In the genomic region with DNA sequence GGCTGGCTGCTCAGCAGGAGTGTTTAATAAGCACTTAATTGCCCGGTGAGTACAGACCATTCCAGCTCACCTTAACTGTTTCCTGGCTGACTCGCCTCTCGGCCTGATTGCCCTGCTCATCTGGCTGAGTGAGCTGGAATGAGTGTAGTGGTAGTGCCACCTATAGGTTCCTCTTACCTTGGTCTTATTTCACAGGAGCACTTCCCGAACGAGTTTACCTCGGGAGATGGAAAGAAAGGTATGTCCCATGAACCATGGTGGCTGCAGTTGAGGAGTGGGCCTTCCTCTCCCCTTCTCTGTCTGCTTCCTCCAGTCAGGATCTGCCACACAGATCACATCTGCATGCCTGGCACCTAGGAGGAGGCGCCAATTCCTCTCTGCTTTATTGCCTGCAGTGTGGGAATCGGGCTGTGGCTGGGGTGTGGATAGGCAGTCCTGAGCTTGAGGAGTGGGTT, we compare ENCODE assay signal across 2 cellular contexts.
TF ChIP-seq lines count a peak whose summit lies in the region.

No MANE protein-coding gene starts in this region.

TF ChIP-seq in SK-N-SH, 30 proteins besides CTCF, POLR2A, EP300 and RAD21:
- TF ChIP-seq NFIC (IDR thresholded peaks at IDR 0.05; ENCODE audit: borderline replicate concordance): no peak
- TF ChIP-seq SMC3 (IDR thresholded peaks at IDR 0.05; ENCODE audit: low read depth, low read length): peak; percentile 63
- TF ChIP-seq FOXM1 (IDR thresholded peaks at IDR 0.05; ENCODE audit: low read depth): no peak
- TF ChIP-seq TCF12 (IDR thresholded peaks at IDR 0.05): peak; percentile 9; the same call in 1 of the 2 replicates
- TF ChIP-seq, protein P1, sequence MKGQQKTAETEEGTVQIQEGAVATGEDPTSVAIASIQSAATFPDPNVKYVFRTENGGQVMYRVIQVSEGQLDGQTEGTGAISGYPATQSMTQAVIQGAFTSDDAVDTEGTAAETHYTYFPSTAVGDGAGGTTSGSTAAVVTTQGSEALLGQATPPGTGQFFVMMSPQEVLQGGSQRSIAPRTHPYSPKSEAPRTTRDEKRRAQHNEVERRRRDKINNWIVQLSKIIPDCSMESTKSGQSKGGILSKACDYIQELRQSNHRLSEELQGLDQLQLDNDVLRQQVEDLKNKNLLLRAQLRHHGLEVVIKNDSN (IDR thresholded peaks at IDR 0.05; ENCODE audit: borderline replicate concordance, low read depth): no peak
- TF ChIP-seq GATA2 (CRISPR knock-in tag; IDR thresholded peaks at IDR 0.05): peak; percentile 25; the same call in 1 of the 2 replicates
- 0 out of 2 replicates have a peak, but pooled peaks have one; percentile 6 for TF ChIP-seq FOSL2 (IDR thresholded peaks at IDR 0.05; ENCODE audit: borderline replicate concordance, low read depth)
- TF ChIP-seq RCOR1 (IDR thresholded peaks at IDR 0.05; ENCODE audit: low read length): peak; percentile 54
- TF ChIP-seq, protein P2, sequence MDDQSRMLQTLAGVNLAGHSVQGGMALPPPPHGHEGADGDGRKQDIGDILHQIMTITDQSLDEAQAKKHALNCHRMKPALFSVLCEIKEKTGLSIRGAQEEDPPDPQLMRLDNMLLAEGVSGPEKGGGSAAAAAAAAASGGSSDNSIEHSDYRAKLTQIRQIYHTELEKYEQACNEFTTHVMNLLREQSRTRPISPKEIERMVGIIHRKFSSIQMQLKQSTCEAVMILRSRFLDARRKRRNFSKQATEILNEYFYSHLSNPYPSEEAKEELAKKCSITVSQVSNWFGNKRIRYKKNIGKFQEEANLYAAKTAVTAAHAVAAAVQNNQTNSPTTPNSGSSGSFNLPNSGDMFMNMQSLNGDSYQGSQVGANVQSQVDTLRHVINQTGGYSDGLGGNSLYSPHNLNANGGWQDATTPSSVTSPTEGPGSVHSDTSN (IDR thresholded peaks at IDR 0.05): no peak
- peak; percentile 46 for TF ChIP-seq CHD2 (IDR thresholded peaks at IDR 0.05; ENCODE audit: low read length, partially characterized antibody)
- TF ChIP-seq FOXJ3 (CRISPR knock-in tag; IDR thresholded peaks at IDR 0.05): no peak

TF ChIP-seq in HepG2, 621 proteins besides CTCF, POLR2A, EP300 and RAD21 (continues in another document):
- TF ChIP-seq SRSF9 (IDR thresholded peaks at IDR 0.05; ENCODE audit: borderline replicate concordance, insufficient read depth, low read depth, low read length, poor library complexity, severe bottlenecking): no peak
- TF ChIP-seq STAT5B (CRISPR knock-in tag; IDR thresholded peaks at IDR 0.05): no peak
- TF ChIP-seq, protein P3, sequence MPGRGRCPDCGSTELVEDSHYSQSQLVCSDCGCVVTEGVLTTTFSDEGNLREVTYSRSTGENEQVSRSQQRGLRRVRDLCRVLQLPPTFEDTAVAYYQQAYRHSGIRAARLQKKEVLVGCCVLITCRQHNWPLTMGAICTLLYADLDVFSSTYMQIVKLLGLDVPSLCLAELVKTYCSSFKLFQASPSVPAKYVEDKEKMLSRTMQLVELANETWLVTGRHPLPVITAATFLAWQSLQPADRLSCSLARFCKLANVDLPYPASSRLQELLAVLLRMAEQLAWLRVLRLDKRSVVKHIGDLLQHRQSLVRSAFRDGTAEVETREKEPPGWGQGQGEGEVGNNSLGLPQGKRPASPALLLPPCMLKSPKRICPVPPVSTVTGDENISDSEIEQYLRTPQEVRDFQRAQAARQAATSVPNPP (CRISPR knock-in tag; IDR thresholded peaks at IDR 0.05): no peak
- TF ChIP-seq, protein P4, sequence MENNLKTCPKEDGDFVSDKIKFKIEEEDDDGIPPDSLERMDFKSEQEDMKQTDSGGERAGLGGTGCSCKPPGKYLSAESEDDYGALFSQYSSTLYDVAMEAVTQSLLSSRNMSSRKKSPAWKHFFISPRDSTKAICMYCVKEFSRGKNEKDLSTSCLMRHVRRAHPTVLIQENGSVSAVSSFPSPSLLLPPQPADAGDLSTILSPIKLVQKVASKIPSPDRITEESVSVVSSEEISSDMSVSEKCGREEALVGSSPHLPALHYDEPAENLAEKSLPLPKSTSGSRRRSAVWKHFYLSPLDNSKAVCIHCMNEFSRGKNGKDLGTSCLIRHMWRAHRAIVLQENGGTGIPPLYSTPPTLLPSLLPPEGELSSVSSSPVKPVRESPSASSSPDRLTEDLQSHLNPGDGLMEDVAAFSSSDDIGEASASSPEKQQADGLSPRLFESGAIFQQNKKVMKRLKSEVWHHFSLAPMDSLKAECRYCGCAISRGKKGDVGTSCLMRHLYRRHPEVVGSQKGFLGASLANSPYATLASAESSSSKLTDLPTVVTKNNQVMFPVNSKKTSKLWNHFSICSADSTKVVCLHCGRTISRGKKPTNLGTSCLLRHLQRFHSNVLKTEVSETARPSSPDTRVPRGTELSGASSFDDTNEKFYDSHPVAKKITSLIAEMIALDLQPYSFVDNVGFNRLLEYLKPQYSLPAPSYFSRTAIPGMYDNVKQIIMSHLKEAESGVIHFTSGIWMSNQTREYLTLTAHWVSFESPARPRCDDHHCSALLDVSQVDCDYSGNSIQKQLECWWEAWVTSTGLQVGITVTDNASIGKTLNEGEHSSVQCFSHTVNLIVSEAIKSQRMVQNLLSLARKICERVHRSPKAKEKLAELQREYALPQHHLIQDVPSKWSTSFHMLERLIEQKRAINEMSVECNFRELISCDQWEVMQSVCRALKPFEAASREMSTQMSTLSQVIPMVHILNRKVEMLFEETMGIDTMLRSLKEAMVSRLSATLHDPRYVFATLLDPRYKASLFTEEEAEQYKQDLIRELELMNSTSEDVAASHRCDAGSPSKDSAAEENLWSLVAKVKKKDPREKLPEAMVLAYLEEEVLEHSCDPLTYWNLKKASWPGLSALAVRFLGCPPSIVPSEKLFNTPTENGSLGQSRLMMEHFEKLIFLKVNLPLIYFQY (CRISPR knock-in tag; IDR thresholded peaks at IDR 0.05; ENCODE audit: borderline replicate concordance): 0 out of 2 replicates have a peak, but pooled peaks have one; percentile 53
- TF ChIP-seq NCOA1 (CRISPR knock-in tag; IDR thresholded peaks at IDR 0.05): peak; percentile 79; the same call in 1 of the 2 replicates
- TF ChIP-seq ZNF674 (CRISPR knock-in tag; IDR thresholded peaks at IDR 0.05; ENCODE audit: low read depth): no peak
- TF ChIP-seq SRSF1 (optimal IDR thresholded peaks at IDR 0.05; ENCODE audit: low read depth, low read length): no peak
- TF ChIP-seq NFIC (IDR thresholded peaks at IDR 0.05; ENCODE audit: low read length): no peak
- TF ChIP-seq THAP11 (CRISPR knock-in tag; IDR thresholded peaks at IDR 0.05): peak; percentile 23; the same call in 1 of the 2 replicates
- TF ChIP-seq BORCS8-MEF2B (CRISPR knock-in tag; IDR thresholded peaks at IDR 0.05): no peak
- peak; percentile 4; the same call in 1 of the 2 replicates for TF ChIP-seq POGZ (CRISPR knock-in tag; IDR thresholded peaks at IDR 0.05)
- no peak; the same call in 1 of the 2 replicates for TF ChIP-seq BCL6 (CRISPR knock-in tag; IDR thresholded peaks at IDR 0.05)
- TF ChIP-seq FOXA1 (IDR thresholded peaks at IDR 0.05): no peak
- TF ChIP-seq FOXA1 (CRISPR knock-in tag; IDR thresholded peaks at IDR 0.05): no peak
- no peak for TF ChIP-seq MAF1 (CRISPR knock-in tag; IDR thresholded peaks at IDR 0.05; ENCODE audit: borderline replicate concordance)
- no peak for TF ChIP-seq ZKSCAN1 (IDR thresholded peaks at IDR 0.05; ENCODE audit: low read length)
- no peak for TF ChIP-seq CCAR2 (optimal IDR thresholded peaks at IDR 0.05; ENCODE audit: low read depth, low read length)
- TF ChIP-seq MAFK (conservative IDR thresholded peaks at IDR 0.05 in 1 of 2, IDR thresholded peaks at IDR 0.05 in 1 of 2; ENCODE audit: low read length in 2 of 2): peak; percentile 3 to 6; a peak in 1 of 4 replicates
- TF ChIP-seq, protein P5, sequence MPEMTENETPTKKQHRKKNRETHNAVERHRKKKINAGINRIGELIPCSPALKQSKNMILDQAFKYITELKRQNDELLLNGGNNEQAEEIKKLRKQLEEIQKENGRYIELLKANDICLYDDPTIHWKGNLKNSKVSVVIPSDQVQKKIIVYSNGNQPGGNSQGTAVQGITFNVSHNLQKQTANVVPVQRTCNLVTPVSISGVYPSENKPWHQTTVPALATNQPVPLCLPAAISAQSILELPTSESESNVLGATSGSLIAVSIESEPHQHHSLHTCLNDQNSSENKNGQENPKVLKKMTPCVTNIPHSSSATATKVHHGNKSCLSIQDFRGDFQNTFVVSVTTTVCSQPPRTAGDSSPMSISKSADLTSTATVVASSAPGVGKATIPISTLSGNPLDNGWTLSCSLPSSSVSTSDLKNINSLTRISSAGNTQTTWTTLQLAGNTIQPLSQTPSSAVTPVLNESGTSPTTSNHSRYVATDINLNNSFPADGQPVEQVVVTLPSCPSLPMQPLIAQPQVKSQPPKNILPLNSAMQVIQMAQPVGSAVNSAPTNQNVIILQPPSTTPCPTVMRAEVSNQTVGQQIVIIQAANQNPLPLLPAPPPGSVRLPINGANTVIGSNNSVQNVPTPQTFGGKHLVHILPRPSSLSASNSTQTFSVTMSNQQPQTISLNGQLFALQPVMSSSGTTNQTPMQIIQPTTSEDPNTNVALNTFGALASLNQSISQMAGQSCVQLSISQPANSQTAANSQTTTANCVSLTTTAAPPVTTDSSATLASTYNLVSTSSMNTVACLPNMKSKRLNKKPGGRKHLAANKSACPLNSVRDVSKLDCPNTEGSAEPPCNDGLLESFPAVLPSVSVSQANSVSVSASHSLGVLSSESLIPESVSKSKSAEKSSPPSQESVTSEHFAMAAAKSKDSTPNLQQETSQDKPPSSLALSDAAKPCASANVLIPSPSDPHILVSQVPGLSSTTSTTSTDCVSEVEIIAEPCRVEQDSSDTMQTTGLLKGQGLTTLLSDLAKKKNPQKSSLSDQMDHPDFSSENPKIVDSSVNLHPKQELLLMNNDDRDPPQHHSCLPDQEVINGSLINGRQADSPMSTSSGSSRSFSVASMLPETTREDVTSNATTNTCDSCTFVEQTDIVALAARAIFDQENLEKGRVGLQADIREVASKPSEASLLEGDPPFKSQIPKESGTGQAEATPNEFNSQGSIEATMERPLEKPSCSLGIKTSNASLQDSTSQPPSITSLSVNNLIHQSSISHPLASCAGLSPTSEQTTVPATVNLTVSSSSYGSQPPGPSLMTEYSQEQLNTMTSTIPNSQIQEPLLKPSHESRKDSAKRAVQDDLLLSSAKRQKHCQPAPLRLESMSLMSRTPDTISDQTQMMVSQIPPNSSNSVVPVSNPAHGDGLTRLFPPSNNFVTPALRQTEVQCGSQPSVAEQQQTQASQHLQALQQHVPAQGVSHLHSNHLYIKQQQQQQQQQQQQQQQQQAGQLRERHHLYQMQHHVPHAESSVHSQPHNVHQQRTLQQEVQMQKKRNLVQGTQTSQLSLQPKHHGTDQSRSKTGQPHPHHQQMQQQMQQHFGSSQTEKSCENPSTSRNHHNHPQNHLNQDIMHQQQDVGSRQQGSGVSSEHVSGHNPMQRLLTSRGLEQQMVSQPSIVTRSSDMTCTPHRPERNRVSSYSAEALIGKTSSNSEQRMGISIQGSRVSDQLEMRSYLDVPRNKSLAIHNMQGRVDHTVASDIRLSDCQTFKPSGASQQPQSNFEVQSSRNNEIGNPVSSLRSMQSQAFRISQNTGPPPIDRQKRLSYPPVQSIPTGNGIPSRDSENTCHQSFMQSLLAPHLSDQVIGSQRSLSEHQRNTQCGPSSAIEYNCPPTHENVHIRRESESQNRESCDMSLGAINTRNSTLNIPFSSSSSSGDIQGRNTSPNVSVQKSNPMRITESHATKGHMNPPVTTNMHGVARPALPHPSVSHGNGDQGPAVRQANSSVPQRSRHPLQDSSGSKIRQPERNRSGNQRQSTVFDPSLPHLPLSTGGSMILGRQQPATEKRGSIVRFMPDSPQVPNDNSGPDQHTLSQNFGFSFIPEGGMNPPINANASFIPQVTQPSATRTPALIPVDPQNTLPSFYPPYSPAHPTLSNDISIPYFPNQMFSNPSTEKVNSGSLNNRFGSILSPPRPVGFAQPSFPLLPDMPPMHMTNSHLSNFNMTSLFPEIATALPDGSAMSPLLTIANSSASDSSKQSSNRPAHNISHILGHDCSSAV (CRISPR knock-in tag; IDR thresholded peaks at IDR 0.05; ENCODE audit: borderline replicate concordance): no peak
- no peak for TF ChIP-seq ATF1 (CRISPR knock-in tag; IDR thresholded peaks at IDR 0.05)
- TF ChIP-seq, protein P6, sequence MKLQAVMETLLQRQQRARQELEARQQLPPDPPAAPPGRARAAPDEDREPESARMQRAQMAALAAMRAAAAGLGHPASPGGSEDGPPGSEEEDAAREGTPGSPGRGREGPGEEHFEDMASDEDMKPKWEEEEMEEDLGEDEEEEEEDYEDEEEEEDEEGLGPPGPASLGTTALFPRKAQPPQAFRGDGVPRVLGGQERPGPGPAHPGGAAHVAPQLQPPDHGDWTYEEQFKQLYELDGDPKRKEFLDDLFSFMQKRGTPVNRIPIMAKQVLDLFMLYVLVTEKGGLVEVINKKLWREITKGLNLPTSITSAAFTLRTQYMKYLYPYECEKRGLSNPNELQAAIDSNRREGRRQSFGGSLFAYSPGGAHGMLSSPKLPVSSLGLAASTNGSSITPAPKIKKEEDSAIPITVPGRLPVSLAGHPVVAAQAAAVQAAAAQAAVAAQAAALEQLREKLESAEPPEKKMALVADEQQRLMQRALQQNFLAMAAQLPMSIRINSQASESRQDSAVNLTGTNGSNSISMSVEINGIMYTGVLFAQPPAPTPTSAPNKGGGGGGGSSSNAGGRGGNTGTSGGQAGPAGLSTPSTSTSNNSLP (IDR thresholded peaks at IDR 0.05; ENCODE audit: low read depth, low read length): no peak
- no peak for TF ChIP-seq ZNF557 (CRISPR knock-in tag; IDR thresholded peaks at IDR 0.05)
- TF ChIP-seq, protein P7, sequence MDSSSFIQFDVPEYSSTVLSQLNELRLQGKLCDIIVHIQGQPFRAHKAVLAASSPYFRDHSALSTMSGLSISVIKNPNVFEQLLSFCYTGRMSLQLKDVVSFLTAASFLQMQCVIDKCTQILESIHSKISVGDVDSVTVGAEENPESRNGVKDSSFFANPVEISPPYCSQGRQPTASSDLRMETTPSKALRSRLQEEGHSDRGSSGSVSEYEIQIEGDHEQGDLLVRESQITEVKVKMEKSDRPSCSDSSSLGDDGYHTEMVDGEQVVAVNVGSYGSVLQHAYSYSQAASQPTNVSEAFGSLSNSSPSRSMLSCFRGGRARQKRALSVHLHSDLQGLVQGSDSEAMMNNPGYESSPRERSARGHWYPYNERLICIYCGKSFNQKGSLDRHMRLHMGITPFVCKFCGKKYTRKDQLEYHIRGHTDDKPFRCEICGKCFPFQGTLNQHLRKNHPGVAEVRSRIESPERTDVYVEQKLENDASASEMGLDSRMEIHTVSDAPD (CRISPR knock-in tag; IDR thresholded peaks at IDR 0.05): no peak
- TF ChIP-seq AGO2 (optimal IDR thresholded peaks at IDR 0.05; ENCODE audit: low read depth, low read length): no peak
- TF ChIP-seq, protein P8, sequence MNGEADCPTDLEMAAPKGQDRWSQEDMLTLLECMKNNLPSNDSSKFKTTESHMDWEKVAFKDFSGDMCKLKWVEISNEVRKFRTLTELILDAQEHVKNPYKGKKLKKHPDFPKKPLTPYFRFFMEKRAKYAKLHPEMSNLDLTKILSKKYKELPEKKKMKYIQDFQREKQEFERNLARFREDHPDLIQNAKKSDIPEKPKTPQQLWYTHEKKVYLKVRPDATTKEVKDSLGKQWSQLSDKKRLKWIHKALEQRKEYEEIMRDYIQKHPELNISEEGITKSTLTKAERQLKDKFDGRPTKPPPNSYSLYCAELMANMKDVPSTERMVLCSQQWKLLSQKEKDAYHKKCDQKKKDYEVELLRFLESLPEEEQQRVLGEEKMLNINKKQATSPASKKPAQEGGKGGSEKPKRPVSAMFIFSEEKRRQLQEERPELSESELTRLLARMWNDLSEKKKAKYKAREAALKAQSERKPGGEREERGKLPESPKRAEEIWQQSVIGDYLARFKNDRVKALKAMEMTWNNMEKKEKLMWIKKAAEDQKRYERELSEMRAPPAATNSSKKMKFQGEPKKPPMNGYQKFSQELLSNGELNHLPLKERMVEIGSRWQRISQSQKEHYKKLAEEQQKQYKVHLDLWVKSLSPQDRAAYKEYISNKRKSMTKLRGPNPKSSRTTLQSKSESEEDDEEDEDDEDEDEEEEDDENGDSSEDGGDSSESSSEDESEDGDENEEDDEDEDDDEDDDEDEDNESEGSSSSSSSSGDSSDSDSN (CRISPR knock-in tag; IDR thresholded peaks at IDR 0.05): no peak
- 0 out of 2 replicates have a peak, but pooled peaks have one; percentile 30 for TF ChIP-seq ADNP (CRISPR knock-in tag; IDR thresholded peaks at IDR 0.05)
- no peak for TF ChIP-seq ZNF20 (CRISPR knock-in tag; IDR thresholded peaks at IDR 0.05)
